12 cellular contexts compared by ENCODE assay signal in the genomic region with DNA sequence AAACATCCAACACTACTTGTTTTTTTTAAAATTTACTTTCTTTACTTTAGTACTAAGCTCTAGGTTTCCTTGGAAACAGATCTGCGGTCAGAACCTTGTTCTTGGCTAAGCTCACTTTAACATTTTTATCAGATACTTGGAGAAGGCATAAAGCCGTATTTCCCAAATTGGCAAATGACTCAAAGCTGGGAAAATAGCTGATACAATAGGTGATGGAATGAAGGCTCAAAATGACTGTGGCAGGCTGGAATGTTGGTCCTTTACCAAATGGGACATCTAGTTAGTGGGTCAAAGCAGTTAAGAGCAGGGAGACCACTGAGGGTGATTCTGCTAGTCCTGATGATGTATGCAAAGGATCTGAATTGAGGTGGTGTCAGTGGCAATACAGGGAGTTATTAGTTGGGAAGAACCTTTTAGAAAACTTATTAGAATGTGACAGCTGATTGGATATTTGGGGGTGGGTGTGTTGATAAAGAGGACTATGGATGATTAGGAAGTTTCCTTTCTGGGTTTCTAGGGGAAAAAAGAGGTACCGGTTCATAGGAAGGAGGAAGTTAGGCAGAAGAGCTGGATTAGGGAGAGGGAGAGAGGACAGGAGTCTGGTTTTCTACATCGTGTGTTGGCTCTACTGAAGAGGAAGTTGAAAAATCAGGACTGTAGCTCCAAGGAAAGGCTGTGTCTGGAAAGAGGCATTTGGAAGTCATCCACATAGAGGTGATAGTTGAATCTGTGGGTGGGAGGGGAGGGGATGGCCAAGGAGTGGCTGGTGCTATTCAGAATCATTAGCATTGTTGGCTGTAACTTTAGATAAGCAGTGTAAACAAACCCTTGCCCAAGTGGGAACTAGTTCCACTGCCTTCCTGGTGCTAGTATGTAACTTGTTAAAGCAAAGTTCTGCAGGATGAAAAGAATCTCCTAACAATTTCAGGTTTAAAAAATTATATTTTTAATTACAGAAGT. TPM values are rescaled to one million over a fixed set of nuclear protein-coding genes. Genes with fewer than 3 reads are reported as not detected.
DNase-seq lines count a peak whose midpoint lies in the region; ATAC-seq, FAIRE-seq and TF ChIP-seq lines count a peak whose summit lies in the region.
"Had no signal": no experiment of that assay in that cellular context is flagged by ENCODE, and none has a peak within 500 bp of the region (broad histone marks: within the 10 kb centered on the region; RNA-seq: fewer than 3 reads in every experiment).

No MANE protein-coding gene starts in this region.

- TF ChIP-seq CTCF in liver (IDR thresholded peaks at IDR 0.05; ENCODE audit: low read depth, low read length, missing input control) = no peak
- TF ChIP-seq CTCF in HepG2 (CRISPR knock-in tag; IDR thresholded peaks at IDR 0.05) = no peak
- no peak for TF ChIP-seq CTCF in brain (conservative IDR thresholded peaks at IDR 0.05)
- no peak for TF ChIP-seq CTCF in lung (IDR thresholded peaks at IDR 0.05; ENCODE audit: control extremely low read depth, extremely low read depth)

- TF ChIP-seq RAD21 in liver (IDR thresholded peaks at IDR 0.05) (no peak), HepG2 (CRISPR knock-in tag; IDR thresholded peaks at IDR 0.05) (no peak)

- no peak for TF ChIP-seq POLR2A in HepG2 (IDR thresholded peaks at IDR 0.05; ENCODE audit: insufficient read depth in 1 of 2, low read depth in 2 of 2, low read length in 2 of 2)

- H3K79me2 ChIP-seq in HepG2 (ENCODE audit: insufficient read depth, low read length) = no peaks in the 10 kb centered on the region

- H3K27me3 Mint-ChIP-seq in brain = no peaks in the 10 kb centered on the region

- no peaks in the 10 kb centered on the region for H3K4me1 ChIP-seq in liver (ENCODE audit: control insufficient read depth in 4 of 4, insufficient read depth in 4 of 4, low read length in 3 of 4)
- no peaks in the 10 kb centered on the region for H3K4me1 ChIP-seq in HepG2 (ENCODE audit: insufficient read depth, low read length)
- peaks cover 0 to 1% of the 10 kb centered on the region in 2 donors for H3K4me1 ChIP-seq in lung (ENCODE audit: control insufficient read depth in 2 of 2, insufficient read depth in 2 of 2, low read length in 2 of 2)

- ATAC-seq in HepG2 (no peak), lung (ENCODE audit: insufficient read depth, low FRiP score) (peak; percentile 65), GM18870 (IDR thresholded peaks at IDR 0.05; ENCODE audit: unreplicated experiment) (no peak)

- H3K4me3 ChIP-seq in liver (ENCODE audit: low read depth in 1 of 3, low read length in 3 of 3) (no peak overlapping the region), HepG2 (replicated peaks in 1 of 3; ENCODE audit: insufficient read depth in 1 of 3, low read depth in 2 of 3, low read length in 3 of 3) (no peak overlapping the region), lung (no peak overlapping the region)

- H3K27ac Mint-ChIP-seq in brain = peak overlapping the region in 3 of 5 experiments; percentile 7 to 68 (median 52)
- H3K27ac Mint-ChIP-seq: activated naive CD4-positive, alpha-beta T cell treated with anti-CD3 and anti-CD28 coated beads, Interleukin-2, amount 10 ng/mL, durations not matched to agents 7 days and 5 days had no signal

- no peak overlapping the region for H3K4me2 ChIP-seq in HepG2 (ENCODE audit: low read depth, low read length)

- H3K36me3 ChIP-seq in liver (ENCODE audit: control insufficient read depth in 4 of 4, insufficient read depth in 3 of 4, low read depth in 1 of 4, low read length in 3 of 4) (no peaks in the 10 kb centered on the region), HepG2 (replicated peaks in 1 of 2; ENCODE audit: control insufficient read depth in 1 of 2, insufficient read depth in 2 of 2, low read length in 2 of 2) (no peaks in the 10 kb centered on the region), lung (ENCODE audit: control insufficient read depth in 2 of 2, insufficient read depth in 2 of 2, low read length in 2 of 2) (no peaks in the 10 kb centered on the region)

- no peaks in the 10 kb centered on the region for H4K20me1 ChIP-seq in HepG2 (ENCODE audit: insufficient read depth, low read length)

- H3K4me1 Mint-ChIP-seq in brain = peaks cover 13% of the 10 kb centered on the region
- H3K4me1 Mint-ChIP-seq: activated naive CD4-positive, alpha-beta T cell treated with anti-CD3 and anti-CD28 coated beads, Interleukin-2, amount 10 ng/mL, durations not matched to agents 7 days and 5 days had no signal

- DNase-seq in HepG2 (ENCODE audit: low spot score) (no peak), lung (ENCODE audit: low spot score) (peak; percentile 61)
- DNase-seq in stimulated activated CD4-positive, alpha-beta T cell treated with anti-CD3 and anti-CD28 coated beads, Interleukin-2, amount 100 ng/mL, for 48 hours = no peak
- no peak for DNase-seq in activated CD4-positive, alpha-beta T cell treated with anti-CD3 and anti-CD28 coated beads, Interleukin-2, amount 50 U/mL, for 1 hour
- DNase-seq in stimulated activated CD4-positive, alpha-beta T cell treated with anti-CD3 and anti-CD28 coated beads, Interleukin-4, amount 100 ng/mL, for 24 hours = no peak
- DNase-seq: activated naive CD4-positive, alpha-beta T cell treated with anti-CD3 and anti-CD28 coated beads, Interleukin-2, amount 10 ng/mL, durations not matched to agents 7 days and 5 days; NCI-H1436 treated with DMSO at 0.1 percent for 48 hours; T-helper 2 cell had no signal

- intact Hi-C loops in HepG2 (cut with micrococcal nuclease; ENCODE audit: unreplicated experiment) = no loop called here

- BruUV-seq in HepG2 (replicated peaks; lab: Mats Ljungman, UMichigan) = no TSS peak

- no peak for FAIRE-seq in HepG2 (lab: Jason Lieb, UNC)
- FAIRE-seq: GM19239 had no signal

- H3K27me3 ChIP-seq in liver (ENCODE audit: control insufficient read depth in 4 of 4, insufficient read depth in 4 of 4, low read length in 3 of 4) (no peaks in the 10 kb centered on the region), HepG2 (ENCODE audit: control insufficient read depth in 1 of 2, insufficient read depth in 2 of 2, low read length in 2 of 2) (no peaks in the 10 kb centered on the region), lung (ENCODE audit: control insufficient read depth, insufficient read depth) (no peaks in the 10 kb centered on the region)

- H3K27ac ChIP-seq in liver (ENCODE audit: low read depth in 1 of 2, low read length in 2 of 2) (no peak overlapping the region), HepG2 (ENCODE audit: extremely low read length, insufficient read depth, low read length) (no peak overlapping the region), lung (ENCODE audit: low read depth in 1 of 2, low read length in 1 of 2) (peak overlapping the region in 1 of 2 donors; percentile 14)

- H3K9me3 ChIP-seq in liver (ENCODE audit: control insufficient read depth in 4 of 4, low read length in 3 of 4) (no peaks in the 10 kb centered on the region), HepG2 (ENCODE audit: low read length) (no peaks in the 10 kb centered on the region), lung (ENCODE audit: control insufficient read depth in 2 of 2, insufficient read depth in 1 of 2, low read length in 1 of 2) (peaks cover 0 to 6% of the 10 kb centered on the region in 2 donors)

- peaks cover 0 to 19% (median 4%) of the 10 kb centered on the region in 5 experiments for H3K9me3 Mint-ChIP-seq in brain
- H3K9me3 Mint-ChIP-seq: activated naive CD4-positive, alpha-beta T cell treated with anti-CD3 and anti-CD28 coated beads, Interleukin-2, amount 10 ng/mL, durations not matched to agents 7 days and 5 days had no signal

- WGBS in liver = 62% methylated on average over 4 of the region's 4 CpGs
- 55% methylated on average over 4 of the region's 4 CpGs for WGBS in HepG2 (ENCODE audit: low lambda C conversion rate)
- 34 to 43% methylated on average over 4 of the region's 4 CpGs for whole genome bisulfite sequencing in lung, 2 donors

- POLR2A ChIA-PET in HepG2 (lab: Yijun Ruan, JAX) = no interaction called here

- in situ Hi-C loops in HepG2 (cut with HindIII; ENCODE audit: extremely low pct_ligation_motif_present, low pct_unique_long_range_greater_than_20kb) = no loop called here

- no peak for TF ChIP-seq EP300 in HepG2 (IDR thresholded peaks at IDR 0.05; ENCODE audit: low read depth in 2 of 2, low read length in 2 of 2)
- TF ChIP-seq EP300 in HepG2 (CRISPR knock-in tag; IDR thresholded peaks at IDR 0.05; ENCODE audit: borderline replicate concordance) = no peak

- H3K4me3 Mint-ChIP-seq in brain = peak overlapping the region in 2 of 5 experiments; percentile 4 to 6
- H3K4me3 Mint-ChIP-seq: activated naive CD4-positive, alpha-beta T cell treated with anti-CD3 and anti-CD28 coated beads, Interleukin-2, amount 10 ng/mL, durations not matched to agents 7 days and 5 days had no signal

- H3K9ac ChIP-seq in liver (ENCODE audit: low read depth in 1 of 2, low read length in 2 of 2) (no peak overlapping the region), HepG2 (ENCODE audit: insufficient read depth, low read depth, low read length) (no peak overlapping the region)

- H2AFZ ChIP-seq in HepG2 (ENCODE audit: low read length) = no peak overlapping the region

- CTCF ChIA-PET in HepG2 (lab: Yijun Ruan, JAX; ENCODE audit: low intra/inter-chr PET ratio, low total read pairs) = no interaction called here

- peaks cover 16% of the 10 kb centered on the region for H3K36me3 Mint-ChIP-seq in brain
- H3K36me3 Mint-ChIP-seq: activated naive CD4-positive, alpha-beta T cell treated with anti-CD3 and anti-CD28 coated beads, Interleukin-2, amount 10 ng/mL, durations not matched to agents 7 days and 5 days had no signal

RNA-seq across cellular contexts. Expression of a gene that starts 13.1 kb away (rescaled TPM):
- total RNA-seq in liver (under 1 TPM; 0.28 to 0.75 TPM), HepG2 (2016; rRNA removed; fragmentation: Illumina TruSeq; extraction: Trizol) (0.04 and 0.06 TPM in 2 replicates), lung (10 to 100 TPM in 1 of 2 donors, 1 to 10 TPM in 1; 8.9 to 15.7 TPM)
- polyA plus RNA-seq in liver (under 1 TPM; 0.23 to 0.50 TPM), HepG2 (2011; rRNA removed) (0.01 TPM in 1 of 2 replicates, not detected in the other), brain (ENCODE audit: insufficient read depth, low read depth, low replicate concordance) (2.7 TPM), lung (1 to 10 TPM; 1.5 to 1.6 TPM)
- total RNA-seq in HepG2 (2016; cell fraction: cytosol; rRNA removed; fragmentation: Illumina TruSeq; extraction: Trizol; ENCODE audit: low read depth) = under 0.01 TPM in 1 of 2 replicates, not detected in the other
- 0.04 and 0.06 TPM in 2 replicates for total RNA-seq in HepG2 (2016; cell fraction: insoluble cytoplasmic fraction; rRNA removed; fragmentation: Illumina TruSeq; extraction: Trizol)
- 0.03 and 0.07 TPM in 2 replicates for total RNA-seq in HepG2 (2016; cell fraction: membrane; rRNA removed; fragmentation: Illumina TruSeq; extraction: Trizol)
- total RNA-seq in HepG2 (2016; cell fraction: nucleus; rRNA removed; fragmentation: Illumina TruSeq; extraction: Trizol) = 0.06 and 0.09 TPM in 2 replicates
- 0.01 TPM in 1 of 2 replicates, not detected in the other for polyA plus RNA-seq in HepG2 (2011; cell fraction: cytosol; rRNA removed)
- not detected in 2 replicates for polyA plus RNA-seq in HepG2 (2011; cell fraction: nucleus; rRNA removed)
- 0.15 and 0.29 TPM in 2 replicates for polyA plus RNA-seq in HepG2 (2012)
- not detected in 2 replicates for polyA plus RNA-seq in HepG2 (2016; cell fraction: cytosol; fragmentation: Illumina TruSeq; extraction: Trizol; ENCODE audit: low read depth)
- 0.05 TPM in 1 of 2 replicates, not detected in the other for polyA plus RNA-seq in HepG2 (2016; cell fraction: insoluble cytoplasmic fraction; fragmentation: Illumina TruSeq; extraction: Trizol; ENCODE audit: low read depth)
- not detected in 2 replicates for polyA plus RNA-seq in HepG2 (2016; cell fraction: membrane; fragmentation: Illumina TruSeq; extraction: Trizol; ENCODE audit: low read depth)
- polyA plus RNA-seq in HepG2 (2016; cell fraction: nucleus; fragmentation: Illumina TruSeq; extraction: Trizol; ENCODE audit: insufficient read depth, low read depth) = 0.04 and 0.13 TPM in 2 replicates
- polyA minus RNA-seq in HepG2 (2011; rRNA and poly(A)+ RNA removed; ENCODE audit: low replicate concordance) = 0.06 and 0.87 TPM in 2 replicates
- not detected in 2 replicates for polyA minus RNA-seq in HepG2 (2011; cell fraction: cytosol; rRNA and poly(A)+ RNA removed)
- polyA minus RNA-seq in HepG2 (2011; cell fraction: nucleus; rRNA and poly(A)+ RNA removed) = under 0.01 and 0.12 TPM in 2 replicates
